2 cellular contexts compared by ENCODE assay signal in the genomic region with DNA sequence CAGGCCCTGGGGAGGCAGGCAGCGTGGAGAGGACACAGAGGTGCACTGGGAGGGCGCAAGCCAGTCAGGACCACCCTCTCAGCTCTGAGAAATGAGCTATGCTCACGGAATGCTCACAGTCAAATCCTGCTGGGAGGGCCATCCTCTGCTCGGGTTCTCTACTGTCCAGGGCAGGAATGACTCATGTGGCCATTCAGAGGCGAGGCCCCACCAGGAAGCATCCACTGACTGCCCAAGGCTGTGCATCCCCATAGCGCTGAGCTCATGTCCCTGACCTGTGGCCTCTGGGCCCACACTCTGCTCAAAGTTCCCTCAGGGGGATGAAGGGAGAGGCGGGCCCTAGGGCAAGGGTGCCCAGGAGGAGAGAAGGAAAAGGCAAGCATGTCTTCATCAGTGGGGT.
DNase-seq lines count a peak whose midpoint lies in the region; ATAC-seq, FAIRE-seq and TF ChIP-seq lines count a peak whose summit lies in the region.
"Not testable (repeated sequence)": the region's sequence is repeated elsewhere in the genome, so short reads cannot be mapped to it uniquely, and the experiment has no call there.

No MANE protein-coding gene starts in this region.

- not testable (repeated sequence) for FAIRE-seq in A549 (lab: Jason Lieb, UNC)

- TF ChIP-seq POLR2A in A549 (IDR thresholded peaks at IDR 0.05; ENCODE audit: low read length): not testable (repeated sequence)

- no CpG with 5 or more reads among the region's 7 CpGs for WGBS in A549 (ENCODE audit: missing lambda C conversion rate)

- H3K4me1 ChIP-seq in A549; RWPE2 (ENCODE audit: insufficient read depth, poor library complexity, severe bottlenecking): not testable (repeated sequence)

- H3K4me3 ChIP-seq in A549; RWPE2 (ENCODE audit: severe bottlenecking): not testable (repeated sequence)

- not testable (repeated sequence) for TF ChIP-seq EP300 in A549 (IDR thresholded peaks at IDR 0.05)

- not testable (repeated sequence) for H3K27ac ChIP-seq in A549; RWPE2 (ENCODE audit: poor library complexity, severe bottlenecking)

- POLR2A ChIA-PET in A549 (lab: Yijun Ruan, JAX): not testable (repeated sequence)

- H3K27me3 ChIP-seq in RWPE2 (ENCODE audit: insufficient read depth, poor library complexity, severe bottlenecking): not testable (repeated sequence)

- DNase-seq in A549 (ENCODE audit: low read depth in 1 of 2, low spot score in 1 of 2); RWPE2 (ENCODE audit: low spot score): not testable (repeated sequence)

- TF ChIP-seq CTCF in A549 (IDR thresholded peaks at IDR 0.05); RWPE2 (IDR thresholded peaks at IDR 0.05; ENCODE audit: poor library complexity, severe bottlenecking): not testable (repeated sequence)

- TF ChIP-seq RAD21 in A549 (conservative IDR thresholded peaks at IDR 0.05 in 1 of 2, IDR thresholded peaks at IDR 0.05 in 1 of 2): not testable (repeated sequence)

- ATAC-seq in A549 (peak; percentile 56 to 64; a peak in 3 of 6 replicates), RWPE2 (ENCODE audit: low read depth) (peak; percentile 58; the same call in 2 of the 3 replicates)

- CTCF ChIA-PET in A549 (lab: Yijun Ruan, JAX): not testable (repeated sequence)

- H3K36me3 ChIP-seq in RWPE2 (ENCODE audit: low read depth): not testable (repeated sequence)

- not testable (repeated sequence) for H3K9me3 ChIP-seq in A549; RWPE2 (ENCODE audit: severe bottlenecking)

- not testable (repeated sequence) for H3K4me2 ChIP-seq in A549
